Comparison of ENCODE assay signal across 11 cellular contexts in the genomic region with DNA sequence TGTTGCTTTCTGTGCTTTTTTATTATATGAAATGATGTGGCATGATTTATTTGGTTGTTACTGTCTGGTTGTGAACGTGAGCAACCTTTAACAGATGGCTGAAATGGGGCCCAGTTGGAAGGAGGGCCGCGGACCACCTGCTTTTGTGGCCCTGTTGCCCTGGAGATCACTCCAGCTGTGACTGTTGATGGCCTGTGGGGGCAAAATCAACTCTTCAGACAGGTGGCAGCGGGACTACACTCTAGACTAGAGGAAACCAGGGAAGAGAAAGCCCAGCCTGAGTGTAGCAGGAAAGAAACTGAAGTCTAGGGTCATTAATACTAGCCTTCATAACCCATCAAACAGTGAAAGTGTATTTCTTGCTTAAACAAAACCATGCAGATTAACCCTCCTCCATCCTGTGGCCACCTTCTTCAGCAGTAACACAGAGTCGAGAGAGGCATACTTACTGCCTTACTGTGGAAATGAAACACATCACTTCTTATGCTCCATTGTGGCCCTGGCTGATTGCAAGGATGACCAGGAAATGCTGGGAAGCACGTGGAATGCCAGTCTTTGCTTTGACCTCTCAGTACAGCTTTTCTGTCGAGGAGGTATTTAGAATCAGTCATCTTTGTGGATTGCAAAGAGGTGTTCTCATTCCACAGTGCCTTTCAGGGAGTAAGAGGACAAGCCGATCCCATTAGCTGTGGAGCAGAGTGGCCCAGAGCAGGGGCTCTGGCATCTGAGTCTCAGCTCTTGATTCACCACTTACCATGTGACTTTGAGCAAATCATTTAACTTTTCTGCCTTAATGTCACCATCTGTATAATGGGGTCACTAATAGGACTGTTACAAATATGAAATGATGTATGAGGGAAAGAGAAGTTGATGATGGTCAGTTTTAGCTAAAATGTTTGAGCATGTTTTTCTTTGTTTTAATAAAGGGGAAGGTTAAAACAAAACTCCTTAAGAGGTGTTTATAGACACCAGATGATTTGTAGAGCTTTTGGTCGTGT.
DNase-seq lines count a peak whose midpoint lies in the region; ATAC-seq and TF ChIP-seq lines count a peak whose summit lies in the region.
"Had no signal": no experiment of that assay in that cellular context is flagged by ENCODE, and none has a peak within 500 bp of the region (broad histone marks: within the 10 kb centered on the region; RNA-seq: fewer than 3 reads in every experiment).

No MANE protein-coding gene starts in this region.

- no peak overlapping the region for H3K9ac ChIP-seq in mammary epithelial cell (ENCODE audit: insufficient read depth, low read length)

- peaks cover 95% of the 10 kb centered on the region for H3K79me2 ChIP-seq in mammary epithelial cell (ENCODE audit: insufficient read depth, low read length)

- in situ Hi-C loops in mammary epithelial cell (cut with MboI; ENCODE audit: low sequenced_read_pairs in 2 of 2): no loop called here

- intact Hi-C loops in MCF 10A (cut with micrococcal nuclease) (no loop called here), mammary epithelial cell (cut with micrococcal nuclease) (no loop called here)

- H3K4me1 ChIP-seq in mammary epithelial cell (ENCODE audit: insufficient read depth, low read length): peaks cover 51% of the 10 kb centered on the region

- H2AFZ ChIP-seq in mammary epithelial cell (ENCODE audit: low read depth, low read length): no peak overlapping the region

- no peak overlapping the region for H3K4me2 ChIP-seq in mammary epithelial cell (ENCODE audit: insufficient read depth, low read depth, low read length)

- H3K4me1 Mint-ChIP-seq in MCF 10A (ENCODE audit: insufficient read depth, unreplicated experiment): peaks cover 42% of the 10 kb centered on the region
- H3K4me1 Mint-ChIP-seq in glutamatergic neuron (ENCODE audit: low read depth, unreplicated experiment): peaks cover 72% of the 10 kb centered on the region
- H3K4me1 Mint-ChIP-seq in type B pancreatic cell (ENCODE audit: unreplicated experiment): peaks cover 52% of the 10 kb centered on the region

- H3K4me3 Mint-ChIP-seq in MCF 10A (ENCODE audit: unreplicated experiment): no peak overlapping the region
- peak overlapping the region; percentile 74 for H3K4me3 Mint-ChIP-seq in glutamatergic neuron (ENCODE audit: unreplicated experiment)
- no peak overlapping the region for H3K4me3 Mint-ChIP-seq in type B pancreatic cell

- CTCF ChIA-PET in MCF 10A (lab: Yijun Ruan, JAX): interaction anchor here (0.6 kb wide), 1 partner anchor 290 kb away, joined by 3 read pairs; no protein-coding TSS in a partner anchor
- CTCF ChIA-PET in mammary epithelial cell (lab: Charles Lee; ENCODE audit: low non-redundant PET): no interaction called here

- WGBS in mammary epithelial cell (ENCODE audit: low coverage, missing lambda C conversion rate): 97% methylated on average over 9 of the region's 9 CpGs

- TF ChIP-seq CTCF in MCF 10A (IDR thresholded peaks at IDR 0.05; ENCODE audit: unreplicated experiment): no peak
- no peak for TF ChIP-seq CTCF in mammary epithelial cell (conservative IDR thresholded peaks at IDR 0.05 in 1 of 2, IDR thresholded peaks at IDR 0.05 in 1 of 2; ENCODE audit: extremely low read depth in 1 of 2, insufficient read depth in 1 of 2, low read depth in 1 of 2, low read length in 2 of 2)
- no peak for TF ChIP-seq CTCF in glutamatergic neuron (IDR thresholded peaks at IDR 0.05; ENCODE audit: partially characterized antibody, unreplicated experiment)
- no peak for TF ChIP-seq CTCF in type B pancreatic cell (conservative IDR thresholded peaks at IDR 0.05)

- DNase-seq in MCF 10A (ENCODE audit: unreplicated experiment) (no peak), mammary epithelial cell (no peak), NCI-H748 (lab: John Stamatoyannopoulos, UW; ENCODE audit: unreplicated experiment) (peak; percentile 94), glutamatergic neuron (peak; percentile 52), type B pancreatic cell (ENCODE audit: extremely low spot score, unreplicated experiment) (no peak), SIG-M5 treated with dmso at 0.1 percent for 504 hours (lab: John Stamatoyannopoulos, UW; ENCODE audit: unreplicated experiment) (no peak)
- DNase-seq: foreskin melanocyte; PC-3; stimulated activated CD4-positive, alpha-beta T cell treated with anti-CD3 and anti-CD28 coated beads, Interleukin-1b, Interleukin-23, amount 100 ng/mL, for 48 hours had no signal

- no peaks in the 10 kb centered on the region for H3K9me3 ChIP-seq in mammary epithelial cell (replicated peaks; ENCODE audit: insufficient read depth, low read length)

- POLR2A ChIA-PET in MCF 10A (lab: Yijun Ruan, JAX): interaction anchor here (0.6 to 1.1 kb wide), 4 partner anchors 7 to 143 kb away, joined by 3 to 4 read pairs (median 3); no protein-coding TSS in a partner anchor

- no peak overlapping the region for H3K4me3 ChIP-seq in mammary epithelial cell (replicated peaks in 1 of 3; ENCODE audit: insufficient read depth in 1 of 3, low read depth in 2 of 3, low read length in 3 of 3)

- no peaks in the 10 kb centered on the region for H3K36me3 Mint-ChIP-seq in MCF 10A (ENCODE audit: insufficient read depth, unreplicated experiment)
- H3K36me3 Mint-ChIP-seq in glutamatergic neuron (ENCODE audit: unreplicated experiment): no peaks in the 10 kb centered on the region
- H3K36me3 Mint-ChIP-seq in type B pancreatic cell: no peaks in the 10 kb centered on the region

- ATAC-seq in HG02840 (IDR thresholded peaks at IDR 0.05; ENCODE audit: low FRiP score, unreplicated experiment) (no peak), GM18858 (IDR thresholded peaks at IDR 0.05; ENCODE audit: unreplicated experiment) (no peak)
- ATAC-seq: PC-3 had no signal

- no peaks in the 10 kb centered on the region for H3K36me3 ChIP-seq in mammary epithelial cell (ENCODE audit: insufficient read depth, low read length)

- no peak overlapping the region for H3K27ac ChIP-seq in mammary epithelial cell (ENCODE audit: insufficient read depth, low read depth, low read length)

- no peaks in the 10 kb centered on the region for H4K20me1 ChIP-seq in mammary epithelial cell (ENCODE audit: insufficient read depth, low read length)

- H3K27ac Mint-ChIP-seq in MCF 10A (ENCODE audit: low read depth, unreplicated experiment) (peak overlapping the region; percentile 50), glutamatergic neuron (ENCODE audit: unreplicated experiment) (peak overlapping the region; percentile 95), type B pancreatic cell (peak overlapping the region; percentile 86)

- H3K27me3 Mint-ChIP-seq in MCF 10A (ENCODE audit: insufficient read depth, unreplicated experiment) (no peaks in the 10 kb centered on the region), glutamatergic neuron (ENCODE audit: unreplicated experiment) (peaks cover 11% of the 10 kb centered on the region), type B pancreatic cell (no peaks in the 10 kb centered on the region)

- H3K27me3 ChIP-seq in mammary epithelial cell (ENCODE audit: insufficient read depth, low read length): no peaks in the 10 kb centered on the region

- dilution Hi-C loops in mammary epithelial cell (cut with HindIII; ENCODE audit: low sequenced_read_pairs): no loop called here

- BruUV-seq in MCF 10A (replicated peaks; lab: Mats Ljungman, UMichigan) (no TSS peak), mammary epithelial cell (replicated peaks; lab: Mats Ljungman, UMichigan) (no TSS peak)

- no peaks in the 10 kb centered on the region for H3K9me3 Mint-ChIP-seq in MCF 10A (ENCODE audit: unreplicated experiment)
- H3K9me3 Mint-ChIP-seq in glutamatergic neuron (ENCODE audit: unreplicated experiment): peaks cover 36% of the 10 kb centered on the region
- H3K9me3 Mint-ChIP-seq in type B pancreatic cell: no peaks in the 10 kb centered on the region

Comparison
In these comparisons a context has a peak if more than half of its experiments do, and no peak if none do; other contexts are left out.
1. DNase-seq: peak in NCI-H748 (single experiment) and glutamatergic neuron (single experiment); none in MCF 10A (single experiment), mammary epithelial cell (single experiment), type B pancreatic cell (single experiment) and SIG-M5 treated with dmso at 0.1 percent for 504 hours (single experiment).
2. Peak in every context shown above with its lines, with median percentiles within 50 percentile points of each other: H3K27ac Mint-ChIP-seq.